ENCODE assay signal across 10 cellular contexts in genomic region chr10:35331894-35332640, GRCh38. TPM values are rescaled to one million over a fixed set of nuclear protein-coding genes. Genes with fewer than 3 reads are reported as not detected.
DNase-seq lines count a peak whose midpoint lies in the region; ATAC-seq and TF ChIP-seq lines count a peak whose summit lies in the region.
"Had no signal": no experiment of that assay in that cellular context is flagged by ENCODE, and none has a peak within 500 bp of the region (broad histone marks: within the 10 kb centered on the region; RNA-seq: fewer than 3 reads in every experiment).

No MANE protein-coding gene starts in this region.

- H3K9me3 ChIP-seq in CD8-positive, alpha-beta T cell (ENCODE audit: low read length), result no peaks in the 10 kb centered on the region
- H3K9me3 ChIP-seq in endodermal cell (ENCODE audit: control insufficient read depth, low read length), result no peaks in the 10 kb centered on the region
- H3K9me3 ChIP-seq: prostate gland had no signal

- H3K4me3 Mint-ChIP-seq in CD8-positive, alpha-beta T cell, result peak overlapping the region; percentile 26
- H3K4me3 Mint-ChIP-seq in nephron (peak overlapping the region in 1 of 3 experiments; percentile 7), endodermal cell (no peak overlapping the region)
- H3K4me3 Mint-ChIP-seq in stimulated activated memory B cell treated with anti-CD40 and anti-IgM and Interleukin-4, amounts not matched to agents 10 μg/mL and 1 μg/mL and 100 μg/mL, for 72 hours, result no peak overlapping the region

- intact Hi-C loops in CD8-positive, alpha-beta T cell (cut with DNase I, micrococcal nuclease), result loop anchor here in 1 of 2 experiments (5.0 kb wide), 1 partner anchor 115 kb away; no protein-coding TSS in a partner anchor

- 92 to 94% methylated on average over 4 to 6 of the region's 6 CpGs for WGBS in endodermal cell (ENCODE audit: insufficient coverage in 1 of 2, insufficient read length in 1 of 2), 2 experiments

- H3K27ac ChIP-seq in CD8-positive, alpha-beta T cell (ENCODE audit: low read depth, low read length), result no peak overlapping the region
- no peak overlapping the region for H3K27ac ChIP-seq in endodermal cell (ENCODE audit: low read depth, low read length)
- H3K27ac ChIP-seq: prostate gland had no signal

- POLR2A ChIA-PET in CD8-positive, alpha-beta T cell (lab: Charles Lee), result no interaction called here

- DNase-seq in CD8-positive, alpha-beta T cell, result no peak
- peak; percentile 86 for DNase-seq in M059J (ENCODE audit: low read depth)
- peak; percentile 81 for DNase-seq in dermis blood vessel endothelial cell
- DNase-seq in endodermal cell, result no peak
- no peak for DNase-seq in NCI-H2196 treated with DMSO at 0.1 percent for 48 hours (lab: John Stamatoyannopoulos, UW; ENCODE audit: unreplicated experiment)

- CTCF ChIA-PET in CD8-positive, alpha-beta T cell (lab: Charles Lee), result interaction anchor here (0.6 kb wide), 1 partner anchor 174 kb away, joined by 3 read pairs; no protein-coding TSS in a partner anchor

- no peaks in the 10 kb centered on the region for H3K27me3 Mint-ChIP-seq in CD8-positive, alpha-beta T cell (ENCODE audit: low read depth)
- H3K27me3 Mint-ChIP-seq in nephron (ENCODE audit: low read depth) (no peaks in the 10 kb centered on the region), endodermal cell (ENCODE audit: insufficient read depth) (no peaks in the 10 kb centered on the region)
- no peaks in the 10 kb centered on the region for H3K27me3 Mint-ChIP-seq in stimulated activated memory B cell treated with anti-CD40 and anti-IgM and Interleukin-4, amounts not matched to agents 10 μg/mL and 1 μg/mL and 100 μg/mL, for 72 hours

- no peak overlapping the region for H3K9ac ChIP-seq in endodermal cell (ENCODE audit: extremely low read depth, low read length, poor library complexity, severe bottlenecking)

- H3K9me3 Mint-ChIP-seq in CD8-positive, alpha-beta T cell, result no peaks in the 10 kb centered on the region
- no peaks in the 10 kb centered on the region for H3K9me3 Mint-ChIP-seq in nephron
- H3K9me3 Mint-ChIP-seq in endodermal cell, result no peaks in the 10 kb centered on the region
- no peaks in the 10 kb centered on the region for H3K9me3 Mint-ChIP-seq in stimulated activated memory B cell treated with anti-CD40 and anti-IgM and Interleukin-4, amounts not matched to agents 10 μg/mL and 1 μg/mL and 100 μg/mL, for 72 hours

- H3K36me3 Mint-ChIP-seq in CD8-positive, alpha-beta T cell, result peaks cover 16% of the 10 kb centered on the region
- H3K36me3 Mint-ChIP-seq in nephron (ENCODE audit: low read depth), result peaks cover 15% of the 10 kb centered on the region
- H3K36me3 Mint-ChIP-seq in endodermal cell (ENCODE audit: low read depth), result peaks cover 16% of the 10 kb centered on the region
- H3K36me3 Mint-ChIP-seq in stimulated activated memory B cell treated with anti-CD40 and anti-IgM and Interleukin-4, amounts not matched to agents 10 μg/mL and 1 μg/mL and 100 μg/mL, for 72 hours, result peaks cover 11% of the 10 kb centered on the region

- H3K27ac Mint-ChIP-seq in CD8-positive, alpha-beta T cell, result no peak overlapping the region
- H3K27ac Mint-ChIP-seq in nephron, result peak overlapping the region; percentile 9 to 73 (median 64)
- H3K27ac Mint-ChIP-seq in endodermal cell, result no peak overlapping the region
- no peak overlapping the region for H3K27ac Mint-ChIP-seq in stimulated activated memory B cell treated with anti-CD40 and anti-IgM and Interleukin-4, amounts not matched to agents 10 μg/mL and 1 μg/mL and 100 μg/mL, for 72 hours

- no peak for TF ChIP-seq CTCF in CD8-positive, alpha-beta T cell (IDR thresholded peaks at IDR 0.05)
- TF ChIP-seq CTCF in nephron (IDR thresholded peaks at IDR 0.05; ENCODE audit: unreplicated experiment in 3 of 3) (no peak), endodermal cell (conservative IDR thresholded peaks at IDR 0.05) (no peak)

- H3K36me3 ChIP-seq in CD8-positive, alpha-beta T cell (ENCODE audit: insufficient read depth, low read length), result no peaks in the 10 kb centered on the region
- H3K36me3 ChIP-seq in endodermal cell (ENCODE audit: control insufficient read depth, insufficient read depth, low read length), result peaks cover 15% of the 10 kb centered on the region
- H3K36me3 ChIP-seq: prostate gland had no signal

- peaks cover 65% of the 10 kb centered on the region for H3K4me1 Mint-ChIP-seq in CD8-positive, alpha-beta T cell (ENCODE audit: low read depth)
- peaks cover 55% of the 10 kb centered on the region for H3K4me1 Mint-ChIP-seq in nephron
- H3K4me1 Mint-ChIP-seq in endodermal cell, result peaks cover 28% of the 10 kb centered on the region
- peaks cover 54% of the 10 kb centered on the region for H3K4me1 Mint-ChIP-seq in stimulated activated memory B cell treated with anti-CD40 and anti-IgM and Interleukin-4, amounts not matched to agents 10 μg/mL and 1 μg/mL and 100 μg/mL, for 72 hours

- no peak for ATAC-seq in CD8-positive, alpha-beta T cell
- no peak for ATAC-seq in stimulated activated memory B cell treated with anti-CD40 and anti-IgM and Interleukin-4, amounts not matched to agents 10 μg/mL and 1 μg/mL and 100 μg/mL, for 72 hours
- no peak for ATAC-seq in GM21576 (IDR thresholded peaks at IDR 0.05; ENCODE audit: unreplicated experiment)
- ATAC-seq: GM12878 had no signal

- H3K27me3 ChIP-seq in CD8-positive, alpha-beta T cell (ENCODE audit: insufficient read depth, low read length), result no peaks in the 10 kb centered on the region
- H3K27me3 ChIP-seq in endodermal cell (ENCODE audit: control insufficient read depth, insufficient read depth, low read length, poor library complexity, severe bottlenecking), result no peaks in the 10 kb centered on the region

- no peak overlapping the region for H3K4me3 ChIP-seq in CD8-positive, alpha-beta T cell (ENCODE audit: low read depth, low read length)
- H3K4me3 ChIP-seq in endodermal cell (ENCODE audit: low read length), result no peak overlapping the region
- H3K4me3 ChIP-seq: GM12878, prostate gland had no signal

- H3K4me1 ChIP-seq in CD8-positive, alpha-beta T cell (ENCODE audit: insufficient read depth, low read length), result peaks cover 21% of the 10 kb centered on the region
- peaks cover 8% of the 10 kb centered on the region for H3K4me1 ChIP-seq in endodermal cell (ENCODE audit: control insufficient read depth, insufficient read depth, low read length)
- H3K4me1 ChIP-seq: prostate gland had no signal

RNA-seq across cellular contexts. Expression of gene CCNY, which starts 4.2 kb away (rescaled TPM):
- total RNA-seq in CD8-positive, alpha-beta T cell, result 10 to 100 TPM; 75.3 to 77.3 TPM
- total RNA-seq in M059J (2014; rRNA removed; shearing (Covaris generic)), result 19.2 and 20.8 TPM in 2 replicates
- total RNA-seq in dermis blood vessel endothelial cell (99.4 and 124 TPM in 2 replicates), endodermal cell (10 to 100 TPM; 60.5 to 65.9 TPM)
- 47.6 TPM for polyA plus RNA-seq in endodermal cell (2013, experiment 1 of 2)
- 44.6 TPM for polyA plus RNA-seq in endodermal cell (2013, experiment 2 of 2)

Comparison
In these comparisons a context has a peak if more than half of its experiments do, and no peak if none do; other contexts are left out.
1. DNase-seq: peak in M059J (single experiment) and dermis blood vessel endothelial cell (single experiment); none in CD8-positive, alpha-beta T cell (0 of 7), endodermal cell (single experiment) and NCI-H2196 treated with DMSO at 0.1 percent for 48 hours (single experiment).
2. H3K27ac Mint-ChIP-seq: peak in nephron (3 of 3); none in CD8-positive, alpha-beta T cell (single experiment), endodermal cell (single experiment) and stimulated activated memory B cell treated with anti-CD40 and anti-IgM and Interleukin-4, amounts not matched to agents 10 μg/mL and 1 μg/mL and 100 μg/mL, for 72 hours (single experiment).